ENCODE assay signal across 10 cellular contexts in genomic region chr5:139396691-139397090, GRCh38. TPM values are rescaled to one million over a fixed set of nuclear protein-coding genes. Genes with fewer than 3 reads are reported as not detected.
"Had no signal": no experiment of that assay in that cellular context is flagged by ENCODE, and none has a peak within 500 bp of the region (broad histone marks: within the 10 kb centered on the region; RNA-seq: fewer than 3 reads in every experiment).

No MANE protein-coding gene starts in this region.

- H3K4me3 ChIP-seq: lung, mucosa of descending colon, ovary had no signal

- ATAC-seq: activated T-cell treated with anti-CD3 and anti-CD28 coated beads, Interleukin-2, amount 50 U/mL, for 4 hours; effector memory CD8-positive, alpha-beta T cell; mucosa of descending colon had no signal

- H3K27ac ChIP-seq: ovary had no signal

- DNase-seq: activated CD4-positive, alpha-beta T cell treated with anti-CD3 and anti-CD28 coated beads for 48 hours; activated T-cell treated with anti-CD3 and anti-CD28 coated beads, Interleukin-2, amount 50 U/mL, for 4 hours; central memory CD4-positive, alpha-beta T cell; effector memory CD8-positive, alpha-beta T cell; erythroblast; hypothalamus; mucosa of descending colon had no signal

- H3K36me3 ChIP-seq: ovary had no signal

- H3K9me3 Mint-ChIP-seq: activated T-cell treated with anti-CD3 and anti-CD28 coated beads, Interleukin-2, amount 50 U/mL, for 4 hours; effector memory CD8-positive, alpha-beta T cell had no signal

- H3K27me3 Mint-ChIP-seq: effector memory CD8-positive, alpha-beta T cell had no signal

- H3K9me3 ChIP-seq: mucosa of descending colon, ovary had no signal

- H3K27ac Mint-ChIP-seq: effector memory CD8-positive, alpha-beta T cell had no signal

RNA-seq across cellular contexts. Expression of gene MZB1, which starts 7.0 kb away (rescaled TPM):
- polyA plus RNA-seq: neural cell had no signal

RNA-seq across cellular contexts. Expression of gene SLC23A1, which starts 13.6 kb away (rescaled TPM):
- total RNA-seq: activated T-cell treated with anti-CD3 and anti-CD28 coated beads, Interleukin-2, amount 50 U/mL, for 4 hours had no signal
- polyA plus RNA-seq: neural cell had no signal
